In genomic region chr11:16226245-16226644, GRCh38 we compare ENCODE assay signal across 10 cellular contexts.
A peak's percentile ranks its signal among the peaks of the same experiment; 100 is the strongest.
DNase-seq lines count a peak whose midpoint lies in the region; FAIRE-seq and TF ChIP-seq lines count a peak whose summit lies in the region.
"Had no signal": no experiment of that assay in that cellular context is flagged by ENCODE, and none has a peak within 500 bp of the region (broad histone marks: within the 10 kb centered on the region; RNA-seq: fewer than 3 reads in every experiment).

No MANE protein-coding gene starts in this region.

- H3K27ac ChIP-seq in small intestine (ENCODE audit: low read depth in 1 of 2, low read length in 1 of 2), result no peak overlapping the region

- no peaks in the 10 kb centered on the region for H3K36me3 ChIP-seq in small intestine (ENCODE audit: control insufficient read depth in 2 of 2, insufficient read depth in 2 of 2, low read length in 2 of 2)

- DNase-seq in NCI-H1417 (lab: John Stamatoyannopoulos, UW), result peak; percentile 43 to 87 (median 52)
- no peak for DNase-seq in NCI-H1417 treated with DMSO at 0.1 percent for 48 hours (lab: John Stamatoyannopoulos, UW)
- DNase-seq in NCI-H774 (lab: John Stamatoyannopoulos, UW), result peak; percentile 90
- DNase-seq in glomerular endothelial cell (ENCODE audit: extremely low read depth, low read depth, low spot score), result peak; percentile 48
- DNase-seq in small intestine, result peak; percentile 78
- no peak for DNase-seq in progenitor cell of endocrine pancreas (ENCODE audit: low spot score, unreplicated experiment)
- no peak for DNase-seq in hepatic stellate cell (ENCODE audit: low spot score)
- no peak for DNase-seq in activated T-helper 1 cell treated with anti-CD3 and anti-CD28 coated beads, Interleukin-12 subunit alpha, Interleukin-12 subunit beta, Interleukin-2, Interleukin-4 antibody, amounts not matched to agents 30 ng/mL and 10 ng/mL and 1 ng/mL, durations not matched to agents 14 hours and 24 hours and 36 hours (ENCODE audit: low spot score)
- DNase-seq: activated naive CD4-positive, alpha-beta T cell treated with Interleukin-2 at 50 U/mL for 16 hours; occipital lobe had no signal

- no peak overlapping the region for H3K27ac Mint-ChIP-seq in progenitor cell of endocrine pancreas
- no peak overlapping the region for H3K27ac Mint-ChIP-seq in activated T-helper 1 cell treated with anti-CD3 and anti-CD28 coated beads, Interleukin-12 subunit alpha, Interleukin-12 subunit beta, Interleukin-2, Interleukin-4 antibody, amounts not matched to agents 30 ng/mL and 10 ng/mL and 1 ng/mL, durations not matched to agents 14 hours and 24 hours and 36 hours

- no peak overlapping the region for H3K4me3 ChIP-seq in small intestine (ENCODE audit: low read depth in 1 of 2, low read length in 2 of 2)

- no peak overlapping the region for H3K4me3 Mint-ChIP-seq in progenitor cell of endocrine pancreas (ENCODE audit: low read depth)
- H3K4me3 Mint-ChIP-seq in activated T-helper 1 cell treated with anti-CD3 and anti-CD28 coated beads, Interleukin-12 subunit alpha, Interleukin-12 subunit beta, Interleukin-2, Interleukin-4 antibody, amounts not matched to agents 30 ng/mL and 10 ng/mL and 1 ng/mL, durations not matched to agents 14 hours and 24 hours and 36 hours, result no peak overlapping the region

- H3K27me3 ChIP-seq in small intestine (ENCODE audit: control insufficient read depth in 2 of 2, insufficient read depth in 2 of 2, low read length in 2 of 2), result no peaks in the 10 kb centered on the region

- no peaks in the 10 kb centered on the region for H3K9me3 ChIP-seq in small intestine (ENCODE audit: control insufficient read depth, low read depth)

- H3K27me3 Mint-ChIP-seq in progenitor cell of endocrine pancreas, result peaks cover 6% of the 10 kb centered on the region
- H3K27me3 Mint-ChIP-seq in activated T-helper 1 cell treated with anti-CD3 and anti-CD28 coated beads, Interleukin-12 subunit alpha, Interleukin-12 subunit beta, Interleukin-2, Interleukin-4 antibody, amounts not matched to agents 30 ng/mL and 10 ng/mL and 1 ng/mL, durations not matched to agents 14 hours and 24 hours and 36 hours (ENCODE audit: insufficient read depth), result peaks cover 2% of the 10 kb centered on the region

- H3K4me1 Mint-ChIP-seq in progenitor cell of endocrine pancreas (ENCODE audit: low read depth), result peaks cover 13% of the 10 kb centered on the region
- no peaks in the 10 kb centered on the region for H3K4me1 Mint-ChIP-seq in activated T-helper 1 cell treated with anti-CD3 and anti-CD28 coated beads, Interleukin-12 subunit alpha, Interleukin-12 subunit beta, Interleukin-2, Interleukin-4 antibody, amounts not matched to agents 30 ng/mL and 10 ng/mL and 1 ng/mL, durations not matched to agents 14 hours and 24 hours and 36 hours (ENCODE audit: low read depth)

- H3K4me1 ChIP-seq in small intestine (ENCODE audit: control insufficient read depth in 2 of 2, insufficient read depth in 1 of 2, low read depth in 1 of 2, low read length in 1 of 2), result no peaks in the 10 kb centered on the region

- intact Hi-C loops in activated T-helper 1 cell treated with anti-CD3 and anti-CD28 coated beads, Interleukin-12 subunit alpha, Interleukin-12 subunit beta, Interleukin-2, Interleukin-4 antibody, amounts not matched to agents 30 ng/mL and 10 ng/mL and 1 ng/mL, durations not matched to agents 14 hours and 24 hours and 36 hours (cut with micrococcal nuclease), result no loop called here

- TF ChIP-seq CTCF in progenitor cell of endocrine pancreas (IDR thresholded peaks at IDR 0.05; ENCODE audit: unreplicated experiment), result no peak

- FAIRE-seq in small intestine (lab: Jason Lieb, UNC), result no peak

- 41 to 58% (median 41%) methylated on average over 3 of the region's 3 CpGs for WGBS in small intestine, 3 donors

- H3K9me3 Mint-ChIP-seq in progenitor cell of endocrine pancreas (ENCODE audit: low read depth), result no peaks in the 10 kb centered on the region
- H3K9me3 Mint-ChIP-seq in activated T-helper 1 cell treated with anti-CD3 and anti-CD28 coated beads, Interleukin-12 subunit alpha, Interleukin-12 subunit beta, Interleukin-2, Interleukin-4 antibody, amounts not matched to agents 30 ng/mL and 10 ng/mL and 1 ng/mL, durations not matched to agents 14 hours and 24 hours and 36 hours, result no peaks in the 10 kb centered on the region

- H3K36me3 Mint-ChIP-seq in progenitor cell of endocrine pancreas (ENCODE audit: insufficient read depth), result no peaks in the 10 kb centered on the region
- no peaks in the 10 kb centered on the region for H3K36me3 Mint-ChIP-seq in activated T-helper 1 cell treated with anti-CD3 and anti-CD28 coated beads, Interleukin-12 subunit alpha, Interleukin-12 subunit beta, Interleukin-2, Interleukin-4 antibody, amounts not matched to agents 30 ng/mL and 10 ng/mL and 1 ng/mL, durations not matched to agents 14 hours and 24 hours and 36 hours (ENCODE audit: low read depth)

Comparison
In these comparisons a context has a peak if more than half of its experiments do, and no peak if none do; other contexts are left out.
1. DNase-seq: peak in NCI-H1417 (3 of 3), NCI-H774 (single experiment), glomerular endothelial cell (single experiment) and small intestine (single experiment); none in NCI-H1417 treated with DMSO at 0.1 percent for 48 hours (single experiment), progenitor cell of endocrine pancreas (single experiment), hepatic stellate cell (single experiment) and activated T-helper 1 cell treated with anti-CD3 and anti-CD28 coated beads, Interleukin-12 subunit alpha, Interleukin-12 subunit beta, Interleukin-2, Interleukin-4 antibody, amounts not matched to agents 30 ng/mL and 10 ng/mL and 1 ng/mL, durations not matched to agents 14 hours and 24 hours and 36 hours (single experiment).